18 cellular contexts compared by ENCODE assay signal in the genomic region with DNA sequence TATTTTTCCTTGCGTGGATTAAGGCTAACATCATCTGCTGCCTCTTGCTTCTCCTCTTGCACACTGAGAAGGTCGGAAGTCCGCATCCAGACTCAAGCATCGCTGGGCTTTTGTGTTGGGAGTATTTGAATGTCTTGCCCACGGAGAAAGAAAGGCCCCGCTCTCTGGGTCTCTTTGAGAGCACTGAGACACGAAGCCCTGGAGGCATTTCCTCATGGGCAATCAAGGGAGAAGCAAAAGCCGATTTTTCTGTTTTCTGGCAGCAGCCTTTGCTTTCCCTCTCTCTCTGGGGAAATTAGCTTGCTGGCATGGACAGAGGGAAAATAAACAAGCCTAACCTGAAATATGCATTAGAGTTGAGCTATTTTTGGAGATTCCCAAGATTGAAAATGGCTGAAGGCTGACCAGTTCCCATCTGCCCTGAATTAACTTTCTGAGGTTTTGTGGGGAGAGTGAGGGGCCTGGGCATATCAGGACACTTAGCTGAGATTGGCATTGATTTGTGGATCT.
DNase-seq lines count a peak whose midpoint lies in the region; TF ChIP-seq lines count a peak whose summit lies in the region.
"Had no signal": no experiment of that assay in that cellular context is flagged by ENCODE, and none has a peak within 500 bp of the region (broad histone marks: within the 10 kb centered on the region; RNA-seq: fewer than 3 reads in every experiment).

No MANE protein-coding gene starts in this region.

- H3K27ac ChIP-seq in tibial artery (peak overlapping the region; percentile 60 to 77), stomach (peak overlapping the region in 2 of 5 donors; percentile 18 to 47)
- H3K27ac ChIP-seq: A549, C4-2B had no signal

- TF ChIP-seq CTCF in tibial artery (IDR thresholded peaks at IDR 0.05) (no peak), stomach (IDR thresholded peaks at IDR 0.05) (no peak)

- TF ChIP-seq EP300 in stomach (IDR thresholded peaks at IDR 0.05): no peak

- H3K36me3 ChIP-seq in tibial artery: no peaks in the 10 kb centered on the region
- H3K36me3 ChIP-seq in stomach: no peaks in the 10 kb centered on the region

- H3K4me1 ChIP-seq in tibial artery (peaks cover 0 to 46% (median 20%) of the 10 kb centered on the region in 4 donors), stomach (peaks cover 0 to 6% (median 2%) of the 10 kb centered on the region in 4 donors)
- H3K4me1 ChIP-seq: A549 had no signal

- no peaks in the 10 kb centered on the region for H3K27me3 ChIP-seq in tibial artery
- no peaks in the 10 kb centered on the region for H3K27me3 ChIP-seq in stomach

- DNase-seq in DMS79 treated with DMSO at 0.1 percent for 48 hours (lab: John Stamatoyannopoulos, UW): peak; percentile 42
- peak; percentile 9 for DNase-seq in cerebellum (ENCODE audit: low spot score)
- peak; percentile 65 for DNase-seq in left kidney (ENCODE audit: low read depth, low spot score)
- peak in 1 of 2 donors; percentile 69 for DNase-seq in tibial artery
- no peak for DNase-seq in NCI-H146 (lab: John Stamatoyannopoulos, UW)
- DNase-seq in NCI-H345 (lab: John Stamatoyannopoulos, UW): no peak
- DNase-seq in stomach: no peak
- DNase-seq: DMS 273 treated with DMSO at 0.1 percent for 48 hours, EL, H7, Kasumi-1, MM.1S, NCI-H1105, NCI-H1694 treated with DMSO at 0.1 percent for 48 hours, NCI-H526 treated with DMSO at 0.1 percent for 48 hours, SHP77 treated with DMSO at 0.1 percent for 48 hours had no signal

- 32 to 60% (median 36%) methylated on average over 8 of the region's 8 CpGs for WGBS in stomach, 5 donors

- TF ChIP-seq POLR2A in stomach (IDR thresholded peaks at IDR 0.05): no peak

- intact Hi-C loops in tibial artery (cut with DNase I; ENCODE audit: low total_unique reads) (no loop called here), stomach (cut with DNase I; ENCODE audit: low total_unique reads) (no loop called here)

- H3K4me3 ChIP-seq in tibial artery (peak overlapping the region in 1 of 2 donors; percentile 3), stomach (no peak overlapping the region)
- H3K4me3 ChIP-seq: A549 had no signal

- H3K9me3 ChIP-seq in tibial artery: no peaks in the 10 kb centered on the region
- H3K9me3 ChIP-seq in stomach: no peaks in the 10 kb centered on the region
- H3K9me3 ChIP-seq: A549 had no signal

Comparison
In these comparisons a context has a peak if more than half of its experiments do, and no peak if none do; other contexts are left out.
1. DNase-seq: peak in DMS79 treated with DMSO at 0.1 percent for 48 hours (single experiment), cerebellum (single experiment) and left kidney (single experiment); none in NCI-H146 (single experiment), NCI-H345 (single experiment) and stomach (single experiment).